Comparison of ENCODE assay signal across 1 cellular context in the genomic region with DNA sequence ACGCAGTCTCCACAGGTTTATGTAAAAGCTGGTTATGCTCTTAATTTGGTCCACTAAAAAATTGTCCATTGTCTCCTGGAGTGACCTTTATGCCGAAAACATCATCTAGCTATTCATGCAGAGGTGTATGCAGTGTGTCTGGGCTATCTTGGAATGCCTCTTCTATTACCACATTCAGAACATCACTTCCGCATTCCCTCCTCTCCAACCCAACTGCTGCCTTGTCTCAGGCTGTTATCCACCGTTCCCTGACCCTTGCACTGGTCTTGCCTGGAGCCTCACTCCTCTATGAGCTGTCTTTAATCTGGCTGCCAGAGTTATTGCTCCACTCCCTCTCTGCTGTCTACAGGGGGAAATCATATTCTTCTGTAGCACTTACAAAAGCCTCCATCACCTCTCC.
TF ChIP-seq lines count a peak whose summit lies in the region.

No MANE protein-coding gene starts in this region.

TF ChIP-seq in HepG2, 621 proteins besides CTCF, POLR2A, EP300 and RAD21 (continued from another document and continues in another):
- TF ChIP-seq, protein P1, sequence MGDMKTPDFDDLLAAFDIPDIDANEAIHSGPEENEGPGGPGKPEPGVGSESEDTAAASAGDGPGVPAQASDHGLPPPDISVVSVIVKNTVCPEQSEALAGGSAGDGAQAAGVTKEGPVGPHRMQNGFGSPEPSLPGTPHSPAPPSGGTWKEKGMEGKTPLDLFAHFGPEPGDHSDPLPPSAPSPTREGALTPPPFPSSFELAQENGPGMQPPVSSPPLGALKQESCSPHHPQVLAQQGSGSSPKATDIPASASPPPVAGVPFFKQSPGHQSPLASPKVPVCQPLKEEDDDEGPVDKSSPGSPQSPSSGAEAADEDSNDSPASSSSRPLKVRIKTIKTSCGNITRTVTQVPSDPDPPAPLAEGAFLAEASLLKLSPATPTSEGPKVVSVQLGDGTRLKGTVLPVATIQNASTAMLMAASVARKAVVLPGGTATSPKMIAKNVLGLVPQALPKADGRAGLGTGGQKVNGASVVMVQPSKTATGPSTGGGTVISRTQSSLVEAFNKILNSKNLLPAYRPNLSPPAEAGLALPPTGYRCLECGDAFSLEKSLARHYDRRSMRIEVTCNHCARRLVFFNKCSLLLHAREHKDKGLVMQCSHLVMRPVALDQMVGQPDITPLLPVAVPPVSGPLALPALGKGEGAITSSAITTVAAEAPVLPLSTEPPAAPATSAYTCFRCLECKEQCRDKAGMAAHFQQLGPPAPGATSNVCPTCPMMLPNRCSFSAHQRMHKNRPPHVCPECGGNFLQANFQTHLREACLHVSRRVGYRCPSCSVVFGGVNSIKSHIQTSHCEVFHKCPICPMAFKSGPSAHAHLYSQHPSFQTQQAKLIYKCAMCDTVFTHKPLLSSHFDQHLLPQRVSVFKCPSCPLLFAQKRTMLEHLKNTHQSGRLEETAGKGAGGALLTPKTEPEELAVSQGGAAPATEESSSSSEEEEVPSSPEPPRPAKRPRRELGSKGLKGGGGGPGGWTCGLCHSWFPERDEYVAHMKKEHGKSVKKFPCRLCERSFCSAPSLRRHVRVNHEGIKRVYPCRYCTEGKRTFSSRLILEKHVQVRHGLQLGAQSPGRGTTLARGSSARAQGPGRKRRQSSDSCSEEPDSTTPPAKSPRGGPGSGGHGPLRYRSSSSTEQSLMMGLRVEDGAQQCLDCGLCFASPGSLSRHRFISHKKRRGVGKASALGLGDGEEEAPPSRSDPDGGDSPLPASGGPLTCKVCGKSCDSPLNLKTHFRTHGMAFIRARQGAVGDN (CRISPR knock-in tag; IDR thresholded peaks at IDR 0.05) = no peak
- no peak for TF ChIP-seq RFX1 (IDR thresholded peaks at IDR 0.05)
- TF ChIP-seq NR2F6 (IDR thresholded peaks at IDR 0.05) = no peak
- peak; percentile 34; the same call in 1 of the 2 replicates for TF ChIP-seq NR2F6 (CRISPR knock-in tag; IDR thresholded peaks at IDR 0.05)
- TF ChIP-seq ZNF776 (CRISPR knock-in tag; IDR thresholded peaks at IDR 0.05) = no peak
- TF ChIP-seq, protein P2, sequence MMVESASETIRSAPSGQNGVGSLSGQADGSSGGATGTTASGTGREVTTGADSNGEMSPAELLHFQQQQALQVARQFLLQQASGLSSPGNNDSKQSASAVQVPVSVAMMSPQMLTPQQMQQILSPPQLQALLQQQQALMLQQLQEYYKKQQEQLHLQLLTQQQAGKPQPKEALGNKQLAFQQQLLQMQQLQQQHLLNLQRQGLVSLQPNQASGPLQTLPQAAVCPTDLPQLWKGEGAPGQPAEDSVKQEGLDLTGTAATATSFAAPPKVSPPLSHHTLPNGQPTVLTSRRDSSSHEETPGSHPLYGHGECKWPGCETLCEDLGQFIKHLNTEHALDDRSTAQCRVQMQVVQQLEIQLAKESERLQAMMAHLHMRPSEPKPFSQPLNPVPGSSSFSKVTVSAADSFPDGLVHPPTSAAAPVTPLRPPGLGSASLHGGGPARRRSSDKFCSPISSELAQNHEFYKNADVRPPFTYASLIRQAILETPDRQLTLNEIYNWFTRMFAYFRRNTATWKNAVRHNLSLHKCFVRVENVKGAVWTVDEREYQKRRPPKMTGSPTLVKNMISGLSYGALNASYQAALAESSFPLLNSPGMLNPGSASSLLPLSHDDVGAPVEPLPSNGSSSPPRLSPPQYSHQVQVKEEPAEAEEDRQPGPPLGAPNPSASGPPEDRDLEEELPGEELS (CRISPR knock-in tag; IDR thresholded peaks at IDR 0.05) = peak; percentile 56
- no peak for TF ChIP-seq ZNF773 (CRISPR knock-in tag; IDR thresholded peaks at IDR 0.05; ENCODE audit: borderline replicate concordance)
- no peak for TF ChIP-seq CBFB (CRISPR knock-in tag; IDR thresholded peaks at IDR 0.05)
- TF ChIP-seq, protein P3, sequence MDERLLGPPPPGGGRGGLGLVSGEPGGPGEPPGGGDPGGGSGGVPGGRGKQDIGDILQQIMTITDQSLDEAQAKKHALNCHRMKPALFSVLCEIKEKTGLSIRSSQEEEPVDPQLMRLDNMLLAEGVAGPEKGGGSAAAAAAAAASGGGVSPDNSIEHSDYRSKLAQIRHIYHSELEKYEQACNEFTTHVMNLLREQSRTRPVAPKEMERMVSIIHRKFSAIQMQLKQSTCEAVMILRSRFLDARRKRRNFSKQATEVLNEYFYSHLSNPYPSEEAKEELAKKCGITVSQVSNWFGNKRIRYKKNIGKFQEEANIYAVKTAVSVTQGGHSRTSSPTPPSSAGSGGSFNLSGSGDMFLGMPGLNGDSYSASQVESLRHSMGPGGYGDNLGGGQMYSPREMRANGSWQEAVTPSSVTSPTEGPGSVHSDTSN (CRISPR knock-in tag; IDR thresholded peaks at IDR 0.05) = no peak
- TF ChIP-seq YEATS2 (CRISPR knock-in tag; IDR thresholded peaks at IDR 0.05; ENCODE audit: borderline replicate concordance) = no peak
- TF ChIP-seq, protein P4, sequence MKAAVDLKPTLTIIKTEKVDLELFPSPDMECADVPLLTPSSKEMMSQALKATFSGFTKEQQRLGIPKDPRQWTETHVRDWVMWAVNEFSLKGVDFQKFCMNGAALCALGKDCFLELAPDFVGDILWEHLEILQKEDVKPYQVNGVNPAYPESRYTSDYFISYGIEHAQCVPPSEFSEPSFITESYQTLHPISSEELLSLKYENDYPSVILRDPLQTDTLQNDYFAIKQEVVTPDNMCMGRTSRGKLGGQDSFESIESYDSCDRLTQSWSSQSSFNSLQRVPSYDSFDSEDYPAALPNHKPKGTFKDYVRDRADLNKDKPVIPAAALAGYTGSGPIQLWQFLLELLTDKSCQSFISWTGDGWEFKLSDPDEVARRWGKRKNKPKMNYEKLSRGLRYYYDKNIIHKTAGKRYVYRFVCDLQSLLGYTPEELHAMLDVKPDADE (CRISPR knock-in tag; IDR thresholded peaks at IDR 0.05) = no peak
- TF ChIP-seq CHCHD3 (CRISPR knock-in tag; IDR thresholded peaks at IDR 0.05) = no peak
- TF ChIP-seq ZNF737 (CRISPR knock-in tag; IDR thresholded peaks at IDR 0.05; ENCODE audit: borderline replicate concordance) = no peak
- TF ChIP-seq NFYB (CRISPR knock-in tag; IDR thresholded peaks at IDR 0.05) = no peak
- TF ChIP-seq, protein P5, sequence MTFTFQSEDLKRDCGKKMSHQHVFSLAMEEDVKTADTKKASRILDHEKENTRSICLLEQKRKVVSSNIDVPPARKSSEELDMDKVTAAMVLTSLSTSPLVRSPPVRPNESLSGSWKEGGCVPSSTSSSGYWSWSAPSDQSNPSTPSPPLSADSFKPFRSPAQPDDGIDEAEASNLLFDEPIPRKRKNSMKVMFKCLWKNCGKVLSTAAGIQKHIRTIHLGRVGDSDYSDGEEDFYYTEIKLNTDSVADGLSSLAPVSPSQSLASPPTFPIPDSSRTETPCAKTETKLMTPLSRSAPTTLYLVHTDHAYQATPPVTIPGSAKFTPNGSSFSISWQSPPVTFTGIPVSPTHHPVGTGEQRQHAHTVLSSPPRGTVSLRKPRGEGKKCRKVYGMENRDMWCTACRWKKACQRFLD (CRISPR knock-in tag; IDR thresholded peaks at IDR 0.05; ENCODE audit: borderline replicate concordance) = no peak
- no peak for TF ChIP-seq TOE1 (CRISPR knock-in tag; IDR thresholded peaks at IDR 0.05)
- TF ChIP-seq, protein P6, sequence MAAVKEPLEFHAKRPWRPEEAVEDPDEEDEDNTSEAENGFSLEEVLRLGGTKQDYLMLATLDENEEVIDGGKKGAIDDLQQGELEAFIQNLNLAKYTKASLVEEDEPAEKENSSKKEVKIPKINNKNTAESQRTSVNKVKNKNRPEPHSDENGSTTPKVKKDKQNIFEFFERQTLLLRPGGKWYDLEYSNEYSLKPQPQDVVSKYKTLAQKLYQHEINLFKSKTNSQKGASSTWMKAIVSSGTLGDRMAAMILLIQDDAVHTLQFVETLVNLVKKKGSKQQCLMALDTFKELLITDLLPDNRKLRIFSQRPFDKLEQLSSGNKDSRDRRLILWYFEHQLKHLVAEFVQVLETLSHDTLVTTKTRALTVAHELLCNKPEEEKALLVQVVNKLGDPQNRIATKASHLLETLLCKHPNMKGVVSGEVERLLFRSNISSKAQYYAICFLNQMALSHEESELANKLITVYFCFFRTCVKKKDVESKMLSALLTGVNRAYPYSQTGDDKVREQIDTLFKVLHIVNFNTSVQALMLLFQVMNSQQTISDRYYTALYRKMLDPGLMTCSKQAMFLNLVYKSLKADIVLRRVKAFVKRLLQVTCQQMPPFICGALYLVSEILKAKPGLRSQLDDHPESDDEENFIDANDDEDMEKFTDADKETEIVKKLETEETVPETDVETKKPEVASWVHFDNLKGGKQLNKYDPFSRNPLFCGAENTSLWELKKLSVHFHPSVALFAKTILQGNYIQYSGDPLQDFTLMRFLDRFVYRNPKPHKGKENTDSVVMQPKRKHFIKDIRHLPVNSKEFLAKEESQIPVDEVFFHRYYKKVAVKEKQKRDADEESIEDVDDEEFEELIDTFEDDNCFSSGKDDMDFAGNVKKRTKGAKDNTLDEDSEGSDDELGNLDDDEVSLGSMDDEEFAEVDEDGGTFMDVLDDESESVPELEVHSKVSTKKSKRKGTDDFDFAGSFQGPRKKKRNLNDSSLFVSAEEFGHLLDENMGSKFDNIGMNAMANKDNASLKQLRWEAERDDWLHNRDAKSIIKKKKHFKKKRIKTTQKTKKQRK (IDR thresholded peaks at IDR 0.05; ENCODE audit: low read length) = no peak
- TF ChIP-seq, protein P7, sequence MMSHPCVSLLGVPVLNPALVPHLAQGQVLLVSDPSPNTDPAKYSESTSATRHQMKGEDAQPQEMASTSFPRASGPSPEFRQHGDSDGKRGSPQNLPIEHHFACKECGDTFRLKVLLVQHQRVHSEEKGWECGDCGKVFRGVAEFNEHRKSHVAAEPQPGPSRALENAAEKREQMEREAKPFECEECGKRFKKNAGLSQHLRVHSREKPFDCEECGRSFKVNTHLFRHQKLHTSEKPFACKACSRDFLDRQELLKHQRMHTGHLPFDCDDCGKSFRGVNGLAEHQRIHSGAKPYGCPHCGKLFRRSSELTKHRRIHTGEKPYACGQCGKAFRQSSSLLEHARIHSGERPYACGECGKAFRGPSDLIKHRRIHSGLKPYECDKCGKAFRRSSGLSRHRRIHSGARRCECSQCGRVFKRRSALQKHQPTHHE (CRISPR knock-in tag; IDR thresholded peaks at IDR 0.05; ENCODE audit: borderline replicate concordance) = no peak
- TF ChIP-seq HDAC2 (CRISPR knock-in tag; IDR thresholded peaks at IDR 0.05) = peak; percentile 79
- TF ChIP-seq POLR2AphosphoS2 (IDR thresholded peaks at IDR 0.05; ENCODE audit: low read depth, low read length) = no peak
- no peak for TF ChIP-seq ZNF207 (IDR thresholded peaks at IDR 0.05; ENCODE audit: borderline replicate concordance)
- TF ChIP-seq, protein P8, sequence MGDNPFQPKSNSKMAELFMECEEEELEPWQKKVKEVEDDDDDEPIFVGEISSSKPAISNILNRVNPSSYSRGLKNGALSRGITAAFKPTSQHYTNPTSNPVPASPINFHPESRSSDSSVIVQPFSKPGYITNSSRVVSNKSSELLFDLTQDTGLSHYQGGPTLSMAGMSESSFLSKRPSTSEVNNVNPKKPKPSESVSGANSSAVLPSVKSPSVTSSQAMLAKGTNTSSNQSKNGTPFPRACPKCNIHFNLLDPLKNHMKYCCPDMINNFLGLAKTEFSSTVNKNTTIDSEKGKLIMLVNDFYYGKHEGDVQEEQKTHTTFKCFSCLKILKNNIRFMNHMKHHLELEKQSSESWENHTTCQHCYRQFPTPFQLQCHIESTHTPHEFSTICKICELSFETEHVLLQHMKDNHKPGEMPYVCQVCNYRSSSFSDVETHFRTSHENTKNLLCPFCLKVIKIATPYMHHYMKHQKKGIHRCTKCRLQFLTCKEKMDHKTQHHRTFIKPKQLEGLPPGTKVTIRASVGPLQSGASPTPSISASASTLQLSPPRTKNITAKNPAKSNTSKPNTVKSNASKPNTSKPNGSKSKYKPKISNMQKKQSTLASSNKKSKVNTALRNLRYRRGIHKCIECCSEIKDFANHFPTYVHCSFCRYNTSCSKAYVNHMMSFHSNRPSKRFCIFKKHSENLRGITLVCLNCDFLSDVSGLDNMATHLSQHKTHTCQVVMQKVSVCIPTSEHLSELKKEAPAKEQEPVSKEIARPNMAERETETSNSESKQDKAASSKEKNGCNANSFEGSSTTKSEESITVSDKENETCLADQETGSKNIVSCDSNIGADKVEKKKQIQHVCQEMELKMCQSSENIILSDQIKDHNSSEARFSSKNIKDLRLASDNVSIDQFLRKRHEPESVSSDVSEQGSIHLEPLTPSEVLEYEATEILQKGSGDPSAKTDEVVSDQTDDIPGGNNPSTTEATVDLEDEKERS (CRISPR knock-in tag; IDR thresholded peaks at IDR 0.05) = no peak
- peak; percentile 55 for TF ChIP-seq HDAC1 (CRISPR knock-in tag; IDR thresholded peaks at IDR 0.05)
- TF ChIP-seq TBX2 (CRISPR knock-in tag; IDR thresholded peaks at IDR 0.05; ENCODE audit: borderline replicate concordance) = peak; percentile 60
- no peak for TF ChIP-seq FOXA1 (IDR thresholded peaks at IDR 0.05)
- TF ChIP-seq FOXA1 (CRISPR knock-in tag; IDR thresholded peaks at IDR 0.05) = peak; percentile 27
- TF ChIP-seq PPARG (CRISPR knock-in tag; conservative IDR thresholded peaks at IDR 0.05) = peak; percentile 71
- TF ChIP-seq, protein P9, sequence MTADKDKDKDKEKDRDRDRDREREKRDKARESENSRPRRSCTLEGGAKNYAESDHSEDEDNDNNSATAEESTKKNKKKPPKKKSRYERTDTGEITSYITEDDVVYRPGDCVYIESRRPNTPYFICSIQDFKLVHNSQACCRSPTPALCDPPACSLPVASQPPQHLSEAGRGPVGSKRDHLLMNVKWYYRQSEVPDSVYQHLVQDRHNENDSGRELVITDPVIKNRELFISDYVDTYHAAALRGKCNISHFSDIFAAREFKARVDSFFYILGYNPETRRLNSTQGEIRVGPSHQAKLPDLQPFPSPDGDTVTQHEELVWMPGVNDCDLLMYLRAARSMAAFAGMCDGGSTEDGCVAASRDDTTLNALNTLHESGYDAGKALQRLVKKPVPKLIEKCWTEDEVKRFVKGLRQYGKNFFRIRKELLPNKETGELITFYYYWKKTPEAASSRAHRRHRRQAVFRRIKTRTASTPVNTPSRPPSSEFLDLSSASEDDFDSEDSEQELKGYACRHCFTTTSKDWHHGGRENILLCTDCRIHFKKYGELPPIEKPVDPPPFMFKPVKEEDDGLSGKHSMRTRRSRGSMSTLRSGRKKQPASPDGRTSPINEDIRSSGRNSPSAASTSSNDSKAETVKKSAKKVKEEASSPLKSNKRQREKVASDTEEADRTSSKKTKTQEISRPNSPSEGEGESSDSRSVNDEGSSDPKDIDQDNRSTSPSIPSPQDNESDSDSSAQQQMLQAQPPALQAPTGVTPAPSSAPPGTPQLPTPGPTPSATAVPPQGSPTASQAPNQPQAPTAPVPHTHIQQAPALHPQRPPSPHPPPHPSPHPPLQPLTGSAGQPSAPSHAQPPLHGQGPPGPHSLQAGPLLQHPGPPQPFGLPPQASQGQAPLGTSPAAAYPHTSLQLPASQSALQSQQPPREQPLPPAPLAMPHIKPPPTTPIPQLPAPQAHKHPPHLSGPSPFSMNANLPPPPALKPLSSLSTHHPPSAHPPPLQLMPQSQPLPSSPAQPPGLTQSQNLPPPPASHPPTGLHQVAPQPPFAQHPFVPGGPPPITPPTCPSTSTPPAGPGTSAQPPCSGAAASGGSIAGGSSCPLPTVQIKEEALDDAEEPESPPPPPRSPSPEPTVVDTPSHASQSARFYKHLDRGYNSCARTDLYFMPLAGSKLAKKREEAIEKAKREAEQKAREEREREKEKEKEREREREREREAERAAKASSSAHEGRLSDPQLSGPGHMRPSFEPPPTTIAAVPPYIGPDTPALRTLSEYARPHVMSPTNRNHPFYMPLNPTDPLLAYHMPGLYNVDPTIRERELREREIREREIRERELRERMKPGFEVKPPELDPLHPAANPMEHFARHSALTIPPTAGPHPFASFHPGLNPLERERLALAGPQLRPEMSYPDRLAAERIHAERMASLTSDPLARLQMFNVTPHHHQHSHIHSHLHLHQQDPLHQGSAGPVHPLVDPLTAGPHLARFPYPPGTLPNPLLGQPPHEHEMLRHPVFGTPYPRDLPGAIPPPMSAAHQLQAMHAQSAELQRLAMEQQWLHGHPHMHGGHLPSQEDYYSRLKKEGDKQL (CRISPR knock-in tag; IDR thresholded peaks at IDR 0.05; ENCODE audit: low read depth) = no peak
